1 cellular context compared by ENCODE assay signal in the genomic region with DNA sequence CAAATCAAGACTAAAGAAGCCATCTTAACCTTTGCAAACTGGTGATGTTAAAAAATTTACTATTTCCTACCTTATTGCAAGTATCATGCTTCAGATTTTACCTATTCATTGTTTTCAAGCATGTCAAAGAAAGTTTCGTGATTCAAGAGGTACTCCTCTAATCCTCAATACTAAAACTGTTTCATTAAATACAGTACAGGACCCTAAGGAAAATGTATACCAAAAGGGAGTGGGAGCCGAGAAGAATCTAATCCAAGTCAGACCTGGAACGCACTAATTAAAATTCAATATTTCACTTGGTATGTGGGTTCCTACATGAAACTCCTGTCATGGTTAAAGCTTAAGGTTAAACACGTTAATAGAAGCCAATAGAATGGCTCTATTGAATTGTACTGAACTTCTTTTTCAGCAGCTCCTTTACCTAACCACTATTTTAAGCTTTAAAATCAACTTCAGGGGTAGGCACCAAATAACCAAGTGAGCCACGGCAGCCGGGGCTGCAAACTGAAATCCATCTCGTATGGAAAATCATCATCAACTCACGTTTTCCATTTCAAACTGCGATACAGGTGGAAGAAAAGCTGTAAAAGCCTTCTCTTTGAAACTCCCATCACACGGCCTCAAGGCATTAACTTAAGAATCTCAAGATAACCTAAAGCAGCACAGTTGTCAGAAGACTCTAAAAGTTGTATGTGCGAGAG.
TF ChIP-seq lines count a peak whose summit lies in the region.

No MANE protein-coding gene starts in this region.

TF ChIP-seq in K562, 482 proteins besides CTCF, POLR2A, EP300 and RAD21 (continued from another document):
- TF ChIP-seq ZBTB40 (IDR thresholded peaks at IDR 0.05) (peak; percentile 62), ZBTB40 (CRISPR knock-in tag; IDR thresholded peaks at IDR 0.05) (no peak), SP2 (IDR thresholded peaks at IDR 0.05; ENCODE audit: extremely low read depth, low read depth, low read length, poor library complexity, severe bottlenecking) (no peak), POLR3G (IDR thresholded peaks at IDR 0.05; ENCODE audit: extremely low read depth, insufficient read length, insufficient replicate concordance) (no peak), RBM34 (IDR thresholded peaks at IDR 0.05; ENCODE audit: borderline replicate concordance, insufficient read depth, low read length) (no peak), ZNF766 (CRISPR knock-in tag; conservative IDR thresholded peaks at IDR 0.05) (no peak), GTF2E2 (tag; IDR thresholded peaks at IDR 0.05) (0 out of 2 replicates have a peak, but pooled peaks have one; percentile 6), ZNF347 (CRISPR knock-in tag; IDR thresholded peaks at IDR 0.05; ENCODE audit: low read depth) (no peak), ZEB2 (IDR thresholded peaks at IDR 0.05) (no peak), MEF2D (tag; conservative IDR thresholded peaks at IDR 0.05; ENCODE audit: low read depth) (no peak), MIER1 (IDR thresholded peaks at IDR 0.05; ENCODE audit: low read depth) (no peak)
- TF ChIP-seq, protein P1, sequence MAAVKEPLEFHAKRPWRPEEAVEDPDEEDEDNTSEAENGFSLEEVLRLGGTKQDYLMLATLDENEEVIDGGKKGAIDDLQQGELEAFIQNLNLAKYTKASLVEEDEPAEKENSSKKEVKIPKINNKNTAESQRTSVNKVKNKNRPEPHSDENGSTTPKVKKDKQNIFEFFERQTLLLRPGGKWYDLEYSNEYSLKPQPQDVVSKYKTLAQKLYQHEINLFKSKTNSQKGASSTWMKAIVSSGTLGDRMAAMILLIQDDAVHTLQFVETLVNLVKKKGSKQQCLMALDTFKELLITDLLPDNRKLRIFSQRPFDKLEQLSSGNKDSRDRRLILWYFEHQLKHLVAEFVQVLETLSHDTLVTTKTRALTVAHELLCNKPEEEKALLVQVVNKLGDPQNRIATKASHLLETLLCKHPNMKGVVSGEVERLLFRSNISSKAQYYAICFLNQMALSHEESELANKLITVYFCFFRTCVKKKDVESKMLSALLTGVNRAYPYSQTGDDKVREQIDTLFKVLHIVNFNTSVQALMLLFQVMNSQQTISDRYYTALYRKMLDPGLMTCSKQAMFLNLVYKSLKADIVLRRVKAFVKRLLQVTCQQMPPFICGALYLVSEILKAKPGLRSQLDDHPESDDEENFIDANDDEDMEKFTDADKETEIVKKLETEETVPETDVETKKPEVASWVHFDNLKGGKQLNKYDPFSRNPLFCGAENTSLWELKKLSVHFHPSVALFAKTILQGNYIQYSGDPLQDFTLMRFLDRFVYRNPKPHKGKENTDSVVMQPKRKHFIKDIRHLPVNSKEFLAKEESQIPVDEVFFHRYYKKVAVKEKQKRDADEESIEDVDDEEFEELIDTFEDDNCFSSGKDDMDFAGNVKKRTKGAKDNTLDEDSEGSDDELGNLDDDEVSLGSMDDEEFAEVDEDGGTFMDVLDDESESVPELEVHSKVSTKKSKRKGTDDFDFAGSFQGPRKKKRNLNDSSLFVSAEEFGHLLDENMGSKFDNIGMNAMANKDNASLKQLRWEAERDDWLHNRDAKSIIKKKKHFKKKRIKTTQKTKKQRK (IDR thresholded peaks at IDR 0.05; ENCODE audit: borderline replicate concordance, low read depth, low read length): no peak
- TF ChIP-seq, protein P2, sequence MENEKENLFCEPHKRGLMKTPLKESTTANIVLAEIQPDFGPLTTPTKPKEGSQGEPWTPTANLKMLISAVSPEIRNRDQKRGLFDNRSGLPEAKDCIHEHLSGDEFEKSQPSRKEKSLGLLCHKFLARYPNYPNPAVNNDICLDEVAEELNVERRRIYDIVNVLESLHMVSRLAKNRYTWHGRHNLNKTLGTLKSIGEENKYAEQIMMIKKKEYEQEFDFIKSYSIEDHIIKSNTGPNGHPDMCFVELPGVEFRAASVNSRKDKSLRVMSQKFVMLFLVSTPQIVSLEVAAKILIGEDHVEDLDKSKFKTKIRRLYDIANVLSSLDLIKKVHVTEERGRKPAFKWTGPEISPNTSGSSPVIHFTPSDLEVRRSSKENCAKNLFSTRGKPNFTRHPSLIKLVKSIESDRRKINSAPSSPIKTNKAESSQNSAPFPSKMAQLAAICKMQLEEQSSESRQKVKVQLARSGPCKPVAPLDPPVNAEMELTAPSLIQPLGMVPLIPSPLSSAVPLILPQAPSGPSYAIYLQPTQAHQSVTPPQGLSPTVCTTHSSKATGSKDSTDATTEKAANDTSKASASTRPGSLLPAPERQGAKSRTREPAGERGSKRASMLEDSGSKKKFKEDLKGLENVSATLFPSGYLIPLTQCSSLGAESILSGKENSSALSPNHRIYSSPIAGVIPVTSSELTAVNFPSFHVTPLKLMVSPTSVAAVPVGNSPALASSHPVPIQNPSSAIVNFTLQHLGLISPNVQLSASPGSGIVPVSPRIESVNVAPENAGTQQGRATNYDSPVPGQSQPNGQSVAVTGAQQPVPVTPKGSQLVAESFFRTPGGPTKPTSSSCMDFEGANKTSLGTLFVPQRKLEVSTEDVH (IDR thresholded peaks at IDR 0.05; ENCODE audit: low read depth, partially characterized antibody): no peak
- TF ChIP-seq, protein P3, sequence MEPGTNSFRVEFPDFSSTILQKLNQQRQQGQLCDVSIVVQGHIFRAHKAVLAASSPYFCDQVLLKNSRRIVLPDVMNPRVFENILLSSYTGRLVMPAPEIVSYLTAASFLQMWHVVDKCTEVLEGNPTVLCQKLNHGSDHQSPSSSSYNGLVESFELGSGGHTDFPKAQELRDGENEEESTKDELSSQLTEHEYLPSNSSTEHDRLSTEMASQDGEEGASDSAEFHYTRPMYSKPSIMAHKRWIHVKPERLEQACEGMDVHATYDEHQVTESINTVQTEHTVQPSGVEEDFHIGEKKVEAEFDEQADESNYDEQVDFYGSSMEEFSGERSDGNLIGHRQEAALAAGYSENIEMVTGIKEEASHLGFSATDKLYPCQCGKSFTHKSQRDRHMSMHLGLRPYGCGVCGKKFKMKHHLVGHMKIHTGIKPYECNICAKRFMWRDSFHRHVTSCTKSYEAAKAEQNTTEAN (CRISPR knock-in tag; IDR thresholded peaks at IDR 0.05): no peak
- TF ChIP-seq, protein P4, sequence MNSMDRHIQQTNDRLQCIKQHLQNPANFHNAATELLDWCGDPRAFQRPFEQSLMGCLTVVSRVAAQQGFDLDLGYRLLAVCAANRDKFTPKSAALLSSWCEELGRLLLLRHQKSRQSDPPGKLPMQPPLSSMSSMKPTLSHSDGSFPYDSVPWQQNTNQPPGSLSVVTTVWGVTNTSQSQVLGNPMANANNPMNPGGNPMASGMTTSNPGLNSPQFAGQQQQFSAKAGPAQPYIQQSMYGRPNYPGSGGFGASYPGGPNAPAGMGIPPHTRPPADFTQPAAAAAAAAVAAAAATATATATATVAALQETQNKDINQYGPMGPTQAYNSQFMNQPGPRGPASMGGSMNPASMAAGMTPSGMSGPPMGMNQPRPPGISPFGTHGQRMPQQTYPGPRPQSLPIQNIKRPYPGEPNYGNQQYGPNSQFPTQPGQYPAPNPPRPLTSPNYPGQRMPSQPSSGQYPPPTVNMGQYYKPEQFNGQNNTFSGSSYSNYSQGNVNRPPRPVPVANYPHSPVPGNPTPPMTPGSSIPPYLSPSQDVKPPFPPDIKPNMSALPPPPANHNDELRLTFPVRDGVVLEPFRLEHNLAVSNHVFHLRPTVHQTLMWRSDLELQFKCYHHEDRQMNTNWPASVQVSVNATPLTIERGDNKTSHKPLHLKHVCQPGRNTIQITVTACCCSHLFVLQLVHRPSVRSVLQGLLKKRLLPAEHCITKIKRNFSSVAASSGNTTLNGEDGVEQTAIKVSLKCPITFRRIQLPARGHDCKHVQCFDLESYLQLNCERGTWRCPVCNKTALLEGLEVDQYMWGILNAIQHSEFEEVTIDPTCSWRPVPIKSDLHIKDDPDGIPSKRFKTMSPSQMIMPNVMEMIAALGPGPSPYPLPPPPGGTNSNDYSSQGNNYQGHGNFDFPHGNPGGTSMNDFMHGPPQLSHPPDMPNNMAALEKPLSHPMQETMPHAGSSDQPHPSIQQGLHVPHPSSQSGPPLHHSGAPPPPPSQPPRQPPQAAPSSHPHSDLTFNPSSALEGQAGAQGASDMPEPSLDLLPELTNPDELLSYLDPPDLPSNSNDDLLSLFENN (IDR thresholded peaks at IDR 0.05; ENCODE audit: low read depth in 2 of 2, low read length in 2 of 2): no peak
